In genomic region chr4:94564252-94564651, GRCh38 we compare ENCODE assay signal across 1 cellular context.
TF ChIP-seq lines count a peak whose summit lies in the region.

No MANE protein-coding gene starts in this region.

TF ChIP-seq in HepG2, 621 proteins besides CTCF, POLR2A, EP300 and RAD21 (continued from another document and continues in another):
- TF ChIP-seq, protein P1, sequence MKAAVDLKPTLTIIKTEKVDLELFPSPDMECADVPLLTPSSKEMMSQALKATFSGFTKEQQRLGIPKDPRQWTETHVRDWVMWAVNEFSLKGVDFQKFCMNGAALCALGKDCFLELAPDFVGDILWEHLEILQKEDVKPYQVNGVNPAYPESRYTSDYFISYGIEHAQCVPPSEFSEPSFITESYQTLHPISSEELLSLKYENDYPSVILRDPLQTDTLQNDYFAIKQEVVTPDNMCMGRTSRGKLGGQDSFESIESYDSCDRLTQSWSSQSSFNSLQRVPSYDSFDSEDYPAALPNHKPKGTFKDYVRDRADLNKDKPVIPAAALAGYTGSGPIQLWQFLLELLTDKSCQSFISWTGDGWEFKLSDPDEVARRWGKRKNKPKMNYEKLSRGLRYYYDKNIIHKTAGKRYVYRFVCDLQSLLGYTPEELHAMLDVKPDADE (CRISPR knock-in tag; IDR thresholded peaks at IDR 0.05): no peak
- peak; percentile 65 for TF ChIP-seq PATZ1 (CRISPR knock-in tag; IDR thresholded peaks at IDR 0.05)
- TF ChIP-seq ATF3 (CRISPR knock-in tag; IDR thresholded peaks at IDR 0.05): no peak
- TF ChIP-seq ZNF383 (CRISPR knock-in tag; IDR thresholded peaks at IDR 0.05; ENCODE audit: borderline replicate concordance): no peak
- TF ChIP-seq AGO1 (IDR thresholded peaks at IDR 0.05; ENCODE audit: low read depth, low read length, poor library complexity, severe bottlenecking): no peak
- no peak for TF ChIP-seq KDM2A (CRISPR knock-in tag; IDR thresholded peaks at IDR 0.05; ENCODE audit: borderline replicate concordance, low read depth)
- no peak for TF ChIP-seq MXD1 (CRISPR knock-in tag; IDR thresholded peaks at IDR 0.05)
- no peak for TF ChIP-seq ELF4 (CRISPR knock-in tag; IDR thresholded peaks at IDR 0.05; ENCODE audit: borderline replicate concordance)
- no peak for TF ChIP-seq ZNF207 (IDR thresholded peaks at IDR 0.05; ENCODE audit: borderline replicate concordance)
- peak; percentile 36 for TF ChIP-seq HOXA3 (CRISPR knock-in tag; IDR thresholded peaks at IDR 0.05)
- TF ChIP-seq SNRNP70 (IDR thresholded peaks at IDR 0.05; ENCODE audit: low read depth, low read length): no peak
- TF ChIP-seq, protein P2, sequence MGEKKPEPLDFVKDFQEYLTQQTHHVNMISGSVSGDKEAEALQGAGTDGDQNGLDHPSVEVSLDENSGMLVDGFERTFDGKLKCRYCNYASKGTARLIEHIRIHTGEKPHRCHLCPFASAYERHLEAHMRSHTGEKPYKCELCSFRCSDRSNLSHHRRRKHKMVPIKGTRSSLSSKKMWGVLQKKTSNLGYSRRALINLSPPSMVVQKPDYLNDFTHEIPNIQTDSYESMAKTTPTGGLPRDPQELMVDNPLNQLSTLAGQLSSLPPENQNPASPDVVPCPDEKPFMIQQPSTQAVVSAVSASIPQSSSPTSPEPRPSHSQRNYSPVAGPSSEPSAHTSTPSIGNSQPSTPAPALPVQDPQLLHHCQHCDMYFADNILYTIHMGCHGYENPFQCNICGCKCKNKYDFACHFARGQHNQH (CRISPR knock-in tag; IDR thresholded peaks at IDR 0.05): peak; percentile 86
- no peak for TF ChIP-seq ZNF570 (CRISPR knock-in tag; IDR thresholded peaks at IDR 0.05; ENCODE audit: borderline replicate concordance)
- TF ChIP-seq ATF1 (CRISPR knock-in tag; IDR thresholded peaks at IDR 0.05): no peak; the same call in 1 of the 2 replicates
- no peak for TF ChIP-seq IRX3 (CRISPR knock-in tag; IDR thresholded peaks at IDR 0.05; ENCODE audit: borderline replicate concordance, low read depth)
- no peak for TF ChIP-seq ARID2 (CRISPR knock-in tag; IDR thresholded peaks at IDR 0.05; ENCODE audit: borderline replicate concordance)
- TF ChIP-seq AHR (CRISPR knock-in tag; IDR thresholded peaks at IDR 0.05): no peak
- TF ChIP-seq SP140L (CRISPR knock-in tag; IDR thresholded peaks at IDR 0.05; ENCODE audit: borderline replicate concordance): no peak
- TF ChIP-seq JUND (CRISPR knock-in tag; IDR thresholded peaks at IDR 0.05): no peak
- no peak for TF ChIP-seq ZNF160 (CRISPR knock-in tag; IDR thresholded peaks at IDR 0.05)
- TF ChIP-seq ZSCAN12 (CRISPR knock-in tag; IDR thresholded peaks at IDR 0.05): no peak
- TF ChIP-seq DMTF1 (CRISPR knock-in tag; IDR thresholded peaks at IDR 0.05): no peak
- no peak for TF ChIP-seq PBX3 (CRISPR knock-in tag; IDR thresholded peaks at IDR 0.05; ENCODE audit: borderline replicate concordance)
- no peak for TF ChIP-seq CHD2 (IDR thresholded peaks at IDR 0.05; ENCODE audit: low read depth, low read length)
- no peak for TF ChIP-seq ZNF414 (CRISPR knock-in tag; IDR thresholded peaks at IDR 0.05)
- peak; percentile 93 for TF ChIP-seq GATAD2A (CRISPR knock-in tag; IDR thresholded peaks at IDR 0.05)
- TF ChIP-seq ZNF598 (CRISPR knock-in tag; IDR thresholded peaks at IDR 0.05; ENCODE audit: borderline replicate concordance): no peak
- TF ChIP-seq ZNF773 (CRISPR knock-in tag; IDR thresholded peaks at IDR 0.05; ENCODE audit: borderline replicate concordance): no peak
- TF ChIP-seq ZGPAT (CRISPR knock-in tag; IDR thresholded peaks at IDR 0.05): peak; percentile 86
- TF ChIP-seq ZNF879 (CRISPR knock-in tag; IDR thresholded peaks at IDR 0.05): no peak
- no peak for TF ChIP-seq PAX8 (CRISPR knock-in tag; IDR thresholded peaks at IDR 0.05; ENCODE audit: borderline replicate concordance)
- no peak for TF ChIP-seq CC2D1A (CRISPR knock-in tag; IDR thresholded peaks at IDR 0.05)
- no peak for TF ChIP-seq ZNF34 (CRISPR knock-in tag; IDR thresholded peaks at IDR 0.05; ENCODE audit: borderline replicate concordance)
- no peak for TF ChIP-seq GTF3A (CRISPR knock-in tag; conservative IDR thresholded peaks at IDR 0.05)
- no peak for TF ChIP-seq CAMTA2 (CRISPR knock-in tag; IDR thresholded peaks at IDR 0.05; ENCODE audit: borderline replicate concordance)
- TF ChIP-seq, protein P3, sequence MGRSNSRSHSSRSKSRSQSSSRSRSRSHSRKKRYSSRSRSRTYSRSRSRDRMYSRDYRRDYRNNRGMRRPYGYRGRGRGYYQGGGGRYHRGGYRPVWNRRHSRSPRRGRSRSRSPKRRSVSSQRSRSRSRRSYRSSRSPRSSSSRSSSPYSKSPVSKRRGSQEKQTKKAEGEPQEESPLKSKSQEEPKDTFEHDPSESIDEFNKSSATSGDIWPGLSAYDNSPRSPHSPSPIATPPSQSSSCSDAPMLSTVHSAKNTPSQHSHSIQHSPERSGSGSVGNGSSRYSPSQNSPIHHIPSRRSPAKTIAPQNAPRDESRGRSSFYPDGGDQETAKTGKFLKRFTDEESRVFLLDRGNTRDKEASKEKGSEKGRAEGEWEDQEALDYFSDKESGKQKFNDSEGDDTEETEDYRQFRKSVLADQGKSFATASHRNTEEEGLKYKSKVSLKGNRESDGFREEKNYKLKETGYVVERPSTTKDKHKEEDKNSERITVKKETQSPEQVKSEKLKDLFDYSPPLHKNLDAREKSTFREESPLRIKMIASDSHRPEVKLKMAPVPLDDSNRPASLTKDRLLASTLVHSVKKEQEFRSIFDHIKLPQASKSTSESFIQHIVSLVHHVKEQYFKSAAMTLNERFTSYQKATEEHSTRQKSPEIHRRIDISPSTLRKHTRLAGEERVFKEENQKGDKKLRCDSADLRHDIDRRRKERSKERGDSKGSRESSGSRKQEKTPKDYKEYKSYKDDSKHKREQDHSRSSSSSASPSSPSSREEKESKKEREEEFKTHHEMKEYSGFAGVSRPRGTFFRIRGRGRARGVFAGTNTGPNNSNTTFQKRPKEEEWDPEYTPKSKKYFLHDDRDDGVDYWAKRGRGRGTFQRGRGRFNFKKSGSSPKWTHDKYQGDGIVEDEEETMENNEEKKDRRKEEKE (IDR thresholded peaks at IDR 0.05): no peak
- no peak for TF ChIP-seq NFYB (CRISPR knock-in tag; IDR thresholded peaks at IDR 0.05)
- peak; percentile 78; the same call in 1 of the 2 replicates for TF ChIP-seq FOXO1 (CRISPR knock-in tag; IDR thresholded peaks at IDR 0.05)
- TF ChIP-seq ZNF232 (CRISPR knock-in tag; IDR thresholded peaks at IDR 0.05; ENCODE audit: borderline replicate concordance): 0 out of 2 replicates have a peak, but pooled peaks have one; percentile 42
- TF ChIP-seq, protein P4, sequence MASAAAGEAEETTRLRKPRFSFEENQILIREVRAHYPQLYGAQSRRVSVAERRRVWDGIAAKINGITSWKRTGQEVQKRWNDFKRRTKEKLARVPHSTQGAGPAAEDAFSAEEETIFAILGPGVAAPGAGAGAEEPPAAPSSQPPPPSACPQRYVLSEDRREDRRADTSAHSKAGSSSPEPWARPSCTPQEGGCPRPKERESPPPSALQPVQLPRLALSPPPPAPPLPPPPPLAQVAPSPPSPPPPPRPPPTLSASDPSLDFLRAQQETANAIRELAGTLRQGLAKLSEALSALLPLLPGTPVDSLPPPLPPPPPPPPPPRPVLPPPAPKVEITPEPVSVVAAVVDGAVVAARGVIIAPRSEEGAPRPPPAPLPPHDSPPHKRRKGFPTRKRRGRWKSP (CRISPR knock-in tag; IDR thresholded peaks at IDR 0.05): no peak
- TF ChIP-seq RFX5 (IDR thresholded peaks at IDR 0.05; ENCODE audit: low read depth, low read length): no peak
- TF ChIP-seq SOX6 (IDR thresholded peaks at IDR 0.05): no peak
- peak; percentile 86 for TF ChIP-seq SOX6 (CRISPR knock-in tag; IDR thresholded peaks at IDR 0.05)
- TF ChIP-seq, protein P5, sequence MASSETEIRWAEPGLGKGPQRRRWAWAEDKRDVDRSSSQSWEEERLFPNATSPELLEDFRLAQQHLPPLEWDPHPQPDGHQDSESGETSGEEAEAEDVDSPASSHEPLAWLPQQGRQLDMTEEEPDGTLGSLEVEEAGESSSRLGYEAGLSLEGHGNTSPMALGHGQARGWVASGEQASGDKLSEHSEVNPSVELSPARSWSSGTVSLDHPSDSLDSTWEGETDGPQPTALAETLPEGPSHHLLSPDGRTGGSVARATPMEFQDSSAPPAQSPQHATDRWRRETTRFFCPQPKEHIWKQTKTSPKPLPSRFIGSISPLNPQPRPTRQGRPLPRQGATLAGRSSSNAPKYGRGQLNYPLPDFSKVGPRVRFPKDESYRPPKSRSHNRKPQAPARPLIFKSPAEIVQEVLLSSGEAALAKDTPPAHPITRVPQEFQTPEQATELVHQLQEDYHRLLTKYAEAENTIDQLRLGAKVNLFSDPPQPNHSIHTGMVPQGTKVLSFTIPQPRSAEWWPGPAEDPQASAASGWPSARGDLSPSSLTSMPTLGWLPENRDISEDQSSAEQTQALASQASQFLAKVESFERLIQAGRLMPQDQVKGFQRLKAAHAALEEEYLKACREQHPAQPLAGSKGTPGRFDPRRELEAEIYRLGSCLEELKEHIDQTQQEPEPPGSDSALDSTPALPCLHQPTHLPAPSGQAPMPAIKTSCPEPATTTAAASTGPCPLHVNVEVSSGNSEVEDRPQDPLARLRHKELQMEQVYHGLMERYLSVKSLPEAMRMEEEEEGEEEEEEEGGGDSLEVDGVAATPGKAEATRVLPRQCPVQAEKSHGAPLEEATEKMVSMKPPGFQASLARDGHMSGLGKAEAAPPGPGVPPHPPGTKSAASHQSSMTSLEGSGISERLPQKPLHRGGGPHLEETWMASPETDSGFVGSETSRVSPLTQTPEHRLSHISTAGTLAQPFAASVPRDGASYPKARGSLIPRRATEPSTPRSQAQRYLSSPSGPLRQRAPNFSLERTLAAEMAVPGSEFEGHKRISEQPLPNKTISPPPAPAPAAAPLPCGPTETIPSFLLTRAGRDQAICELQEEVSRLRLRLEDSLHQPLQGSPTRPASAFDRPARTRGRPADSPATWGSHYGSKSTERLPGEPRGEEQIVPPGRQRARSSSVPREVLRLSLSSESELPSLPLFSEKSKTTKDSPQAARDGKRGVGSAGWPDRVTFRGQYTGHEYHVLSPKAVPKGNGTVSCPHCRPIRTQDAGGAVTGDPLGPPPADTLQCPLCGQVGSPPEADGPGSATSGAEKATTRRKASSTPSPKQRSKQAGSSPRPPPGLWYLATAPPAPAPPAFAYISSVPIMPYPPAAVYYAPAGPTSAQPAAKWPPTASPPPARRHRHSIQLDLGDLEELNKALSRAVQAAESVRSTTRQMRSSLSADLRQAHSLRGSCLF (CRISPR knock-in tag; IDR thresholded peaks at IDR 0.05; ENCODE audit: borderline replicate concordance): no peak
